ENCODE assay signal across 16 cellular contexts in genomic region chr1:247517795-247518612, GRCh38. TPM values are rescaled to one million over a fixed set of nuclear protein-coding genes. Genes with fewer than 3 reads are reported as not detected.
DNase-seq lines count a peak whose midpoint lies in the region; ATAC-seq and TF ChIP-seq lines count a peak whose summit lies in the region.
"Had no signal": no experiment of that assay in that cellular context is flagged by ENCODE, and none has a peak within 500 bp of the region (broad histone marks: within the 10 kb centered on the region; RNA-seq: fewer than 3 reads in every experiment).

No MANE protein-coding gene starts in this region.

- peaks cover 6% of the 10 kb centered on the region for H3K36me3 Mint-ChIP-seq in activated naive CD4-positive, alpha-beta T cell treated with anti-CD3 and anti-CD28 coated beads for 36 hours (ENCODE audit: low read depth)
- no peaks in the 10 kb centered on the region for H3K36me3 Mint-ChIP-seq in activated naive CD4-positive, alpha-beta T cell treated with anti-CD3 and anti-CD28 coated beads, Interleukin-2, amount 50 U/mL, for 72 hours
- peaks cover 17% of the 10 kb centered on the region for H3K36me3 Mint-ChIP-seq in WTC11
- H3K36me3 Mint-ChIP-seq: IgD-negative memory B cell had no signal

- H3K27me3 ChIP-seq in ascending aorta, result no peaks in the 10 kb centered on the region
- H3K27me3 ChIP-seq: right lobe of liver had no signal

- H3K27ac ChIP-seq in ascending aorta (no peak overlapping the region), substantia nigra (ENCODE audit: low read depth, low read length, poor library complexity, severe bottlenecking) (no peak overlapping the region)
- H3K27ac ChIP-seq: right lobe of liver had no signal

- TF ChIP-seq CTCF in WTC11 (IDR thresholded peaks at IDR 0.05) (no peak), ascending aorta (IDR thresholded peaks at IDR 0.05) (no peak)

- peak overlapping the region; percentile 21 for H3K4me3 Mint-ChIP-seq in activated naive CD4-positive, alpha-beta T cell treated with anti-CD3 and anti-CD28 coated beads for 36 hours
- H3K4me3 Mint-ChIP-seq in WTC11, result no peak overlapping the region
- H3K4me3 Mint-ChIP-seq: IgD-negative memory B cell had no signal

- no peaks in the 10 kb centered on the region for H3K4me1 Mint-ChIP-seq in activated naive CD4-positive, alpha-beta T cell treated with anti-CD3 and anti-CD28 coated beads for 36 hours (ENCODE audit: low read depth)
- no peaks in the 10 kb centered on the region for H3K4me1 Mint-ChIP-seq in WTC11
- H3K4me1 Mint-ChIP-seq: IgD-negative memory B cell had no signal

- intact Hi-C loops in activated naive CD4-positive, alpha-beta T cell treated with anti-CD3 and anti-CD28 coated beads for 36 hours (cut with micrococcal nuclease), result no loop called here
- intact Hi-C loops in ascending aorta (cut with DNase I), result no loop called here

- peaks cover 20% of the 10 kb centered on the region for H3K27me3 Mint-ChIP-seq in activated naive CD4-positive, alpha-beta T cell treated with anti-CD3 and anti-CD28 coated beads for 36 hours (ENCODE audit: low read depth)
- peaks cover 3% of the 10 kb centered on the region; the same call in 1 of the 2 replicates for H3K27me3 Mint-ChIP-seq in WTC11 (ENCODE audit: low read depth)

- CTCF ChIA-PET in activated naive CD4-positive, alpha-beta T cell treated with anti-CD3 and anti-CD28 coated beads for 36 hours (lab: Charles Lee), result no interaction called here
- CTCF ChIA-PET in WTC11 (lab: Charles Lee), result no interaction called here

- H3K4me3 ChIP-seq in ascending aorta, result no peak overlapping the region

- no peak for ATAC-seq in activated naive CD4-positive, alpha-beta T cell treated with anti-CD3 and anti-CD28 coated beads, Interleukin-2, amount 50 U/mL, for 72 hours
- peak; percentile 58 for ATAC-seq in WTC11
- ATAC-seq: effector memory CD8-positive, alpha-beta T cell; right lobe of liver had no signal

- H3K9me3 ChIP-seq in ascending aorta, result peaks cover 0 to 5% of the 10 kb centered on the region in 2 donors
- H3K9me3 ChIP-seq: right lobe of liver had no signal

- H3K4me1 ChIP-seq in ascending aorta, result no peaks in the 10 kb centered on the region
- H3K4me1 ChIP-seq: right lobe of liver had no signal

- peaks cover 3% of the 10 kb centered on the region for H3K9me3 Mint-ChIP-seq in activated naive CD4-positive, alpha-beta T cell treated with anti-CD3 and anti-CD28 coated beads for 36 hours
- peaks cover 0 to 3% of the 10 kb centered on the region in 2 donors for H3K9me3 Mint-ChIP-seq in activated naive CD4-positive, alpha-beta T cell treated with anti-CD3 and anti-CD28 coated beads, Interleukin-2, amount 50 U/mL, for 72 hours
- H3K9me3 Mint-ChIP-seq in WTC11, result peaks cover 24% of the 10 kb centered on the region
- H3K9me3 Mint-ChIP-seq: effector memory CD8-positive, alpha-beta T cell had no signal

- peak; percentile 14 for DNase-seq in activated naive CD4-positive, alpha-beta T cell treated with anti-CD3 and anti-CD28 coated beads for 36 hours
- DNase-seq in activated naive CD4-positive, alpha-beta T cell treated with anti-CD3 and anti-CD28 coated beads, Interleukin-2, amount 50 U/mL, for 72 hours (ENCODE audit: low spot score in 2 of 2), result no peak
- DNase-seq in WTC11 (ENCODE audit: low spot score) (no peak), left kidney (ENCODE audit: low read depth, low spot score) (peak; percentile 54), ascending aorta (ENCODE audit: low spot score in 2 of 2) (no peak), HCEC 1CT (no peak), substantia nigra (lab: John Stamatoyannopoulos, UW) (no peak)
- peak; percentile 30 for DNase-seq in stimulated activated CD8-positive, alpha-beta memory T cell treated with anti-CD3 and anti-CD28 coated beads, Interleukin-4, amount 100 ng/mL, for 48 hours
- DNase-seq: caudate nucleus; COR-L47; effector memory CD8-positive, alpha-beta T cell; mammary epithelial cell; NCI-H774; right lobe of liver; stimulated activated naive CD4-positive, alpha-beta T cell had no signal

- no peak overlapping the region for H3K27ac Mint-ChIP-seq in activated naive CD4-positive, alpha-beta T cell treated with anti-CD3 and anti-CD28 coated beads for 36 hours
- H3K27ac Mint-ChIP-seq in activated naive CD4-positive, alpha-beta T cell treated with anti-CD3 and anti-CD28 coated beads, Interleukin-2, amount 50 U/mL, for 72 hours, result no peak overlapping the region
- H3K27ac Mint-ChIP-seq in WTC11, result no peak overlapping the region
- H3K27ac Mint-ChIP-seq: effector memory CD8-positive, alpha-beta T cell; IgD-negative memory B cell had no signal

- POLR2A ChIA-PET in WTC11 (lab: Charles Lee), result no interaction called here

- H3K36me3 ChIP-seq in ascending aorta, result no peaks in the 10 kb centered on the region
- H3K36me3 ChIP-seq: right lobe of liver had no signal

TF ChIP-seq in WTC11, 78 proteins besides CTCF, POLR2A, EP300 and RAD21 (continues in another document):
- TF ChIP-seq ZNF396 (CRISPR knock-in tag; IDR thresholded peaks at IDR 0.05; ENCODE audit: borderline replicate concordance) (no peak), ZNF281 (CRISPR knock-in tag; IDR thresholded peaks at IDR 0.05) (no peak), GTF2I (CRISPR knock-in tag; conservative IDR thresholded peaks at IDR 0.05) (no peak), ZNF232 (CRISPR knock-in tag; IDR thresholded peaks at IDR 0.05) (no peak), ZBTB43 (CRISPR knock-in tag; IDR thresholded peaks at IDR 0.05) (no peak), AR (CRISPR knock-in tag; IDR thresholded peaks at IDR 0.05) (no peak)

RNA-seq across cellular contexts. Expression of gene OR2C3, which starts 18.2 kb away (rescaled TPM):
- total RNA-seq in activated naive CD4-positive, alpha-beta T cell treated with anti-CD3 and anti-CD28 coated beads for 36 hours, result not detected
- total RNA-seq in activated naive CD4-positive, alpha-beta T cell treated with anti-CD3 and anti-CD28 coated beads, Interleukin-2, amount 50 U/mL, for 72 hours, result not detected
- total RNA-seq in WTC11 (2021), result not detected in 3 replicates
- not detected for total RNA-seq in ascending aorta
- total RNA-seq: mammary epithelial cell, right lobe of liver had no signal

RNA-seq across cellular contexts. Expression of gene GCSAML, which starts 30.9 kb away (rescaled TPM):
- total RNA-seq in activated naive CD4-positive, alpha-beta T cell treated with anti-CD3 and anti-CD28 coated beads for 36 hours, result not detected
- under 1 TPM; 0.14 to 0.16 TPM for total RNA-seq in activated naive CD4-positive, alpha-beta T cell treated with anti-CD3 and anti-CD28 coated beads, Interleukin-2, amount 50 U/mL, for 72 hours
- total RNA-seq in WTC11 (2021) (not detected in 3 replicates), ascending aorta (not detected)
- total RNA-seq: mammary epithelial cell had no signal

Comparison
In these comparisons a context has a peak if more than half of its experiments do, and no peak if none do; other contexts are left out.
1. DNase-seq: peak in activated naive CD4-positive, alpha-beta T cell treated with anti-CD3 and anti-CD28 coated beads for 36 hours (single experiment), left kidney (single experiment) and stimulated activated CD8-positive, alpha-beta memory T cell treated with anti-CD3 and anti-CD28 coated beads, Interleukin-4, amount 100 ng/mL, for 48 hours (single experiment); none in activated naive CD4-positive, alpha-beta T cell treated with anti-CD3 and anti-CD28 coated beads, Interleukin-2, amount 50 U/mL, for 72 hours (0 of 2), WTC11 (single experiment), ascending aorta (0 of 2), HCEC 1CT (single experiment) and substantia nigra (0 of 49).